In the genomic region with DNA sequence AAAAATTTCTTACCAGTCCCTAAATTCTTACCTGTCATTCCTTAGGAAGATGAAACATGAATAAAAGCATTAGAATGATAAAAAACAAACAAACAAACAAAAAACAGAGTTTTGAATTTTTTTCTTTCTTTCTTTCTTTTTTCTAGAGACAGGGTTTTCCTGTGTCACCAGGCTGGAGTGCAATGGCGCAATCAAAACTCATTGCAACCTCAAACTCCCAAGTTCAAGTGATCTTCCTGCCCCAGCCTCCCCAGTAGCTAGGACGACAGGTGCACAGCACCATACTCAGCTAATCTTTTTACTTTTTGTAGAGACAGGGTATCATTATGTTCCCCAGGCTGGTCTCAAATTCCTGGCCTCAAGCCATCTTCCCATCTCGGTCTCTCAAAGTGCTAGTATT, we compare ENCODE assay signal across 30 cellular contexts.
"Had no signal": no experiment of that assay in that cellular context is flagged by ENCODE, and none has a peak within 500 bp of the region (broad histone marks: within the 10 kb centered on the region; RNA-seq: fewer than 3 reads in every experiment).

No MANE protein-coding gene starts in this region.

- ATAC-seq: effector memory CD8-positive, alpha-beta T cell; heart right ventricle; left cardiac atrium; left lung; mucosa of descending colon; natural killer cell treated with Interleukin-12 subunit alpha and Interleukin-12 subunit beta and Interleukin-15 and Interleukin-18, amount 100 ng/mL, for 72 hours; right cardiac atrium; stimulated activated naive B cell treated with anti-CD40 and anti-IgM and Interleukin-4, amounts not matched to agents 10 μg/mL and 1 μg/mL and 100 μg/mL, for 72 hours; upper lobe of right lung had no signal

- H3K36me3 Mint-ChIP-seq: natural killer cell treated with Interleukin-12 subunit alpha and Interleukin-12 subunit beta and Interleukin-15 and Interleukin-18, amount 100 ng/mL, for 72 hours had no signal

- H3K27me3 Mint-ChIP-seq: effector memory CD8-positive, alpha-beta T cell; naive B cell; natural killer cell treated with Interleukin-12 subunit alpha and Interleukin-12 subunit beta and Interleukin-15 and Interleukin-18, amount 100 ng/mL, for 72 hours; stimulated activated naive B cell treated with anti-CD40 and anti-IgM and Interleukin-4, amounts not matched to agents 10 μg/mL and 1 μg/mL and 100 μg/mL, for 72 hours; stimulated activated naive CD8-positive, alpha-beta T cell treated with anti-CD3 and anti-CD28 coated beads, Interleukin-15, Interleukin-2, amounts not matched to agents 100 ng/mL and 50 ng/mL, for 24 hours had no signal

- DNase-seq: cortex of kidney; effector memory CD8-positive, alpha-beta T cell; erythroblast; esophagus squamous epithelium; foreskin melanocyte; glutamatergic neuron; heart right ventricle; hippocampal formation; left cardiac atrium; left lung; mesenchymal stem cell; mucosa of descending colon; naive B cell; nucleus accumbens; right cardiac atrium; small intestine; stimulated activated CD4-positive, alpha-beta T cell treated with anti-CD3 and anti-CD28 coated beads, Interleukin-15, amount 100 ng/mL, for 24 hours; stimulated activated CD4-positive, alpha-beta T cell treated with anti-CD3 and anti-CD28 coated beads, Interleukin-2, amount 100 ng/mL, for 48 hours; stimulated activated naive B cell treated with anti-CD40 and anti-IgM and Interleukin-4, amounts not matched to agents 10 μg/mL and 1 μg/mL and 100 μg/mL, for 72 hours; upper lobe of right lung; uterus had no signal

- H3K4me3 ChIP-seq: esophagus squamous epithelium, heart right ventricle, left lung, mucosa of descending colon, prostate gland, thoracic aorta, tibial nerve, upper lobe of right lung, uterus had no signal

- H3K4me1 Mint-ChIP-seq: naive B cell; neural crest cell; stimulated activated naive B cell treated with anti-CD40 and anti-IgM and Interleukin-4, amounts not matched to agents 10 μg/mL and 1 μg/mL and 100 μg/mL, for 72 hours had no signal

- H3K36me3 ChIP-seq: uterus had no signal

- H3K4me1 ChIP-seq: tibial nerve, uterus had no signal

- H3K27me3 ChIP-seq: esophagus squamous epithelium, heart right ventricle, left lung, tibial nerve, upper lobe of right lung, uterus had no signal

- H3K27ac ChIP-seq: esophagus squamous epithelium, heart right ventricle, left lung, prostate gland, thoracic aorta, tibial nerve, upper lobe of right lung, uterus had no signal

- H3K9me3 ChIP-seq: esophagus squamous epithelium, left lung, mucosa of descending colon, prostate gland, thoracic aorta, upper lobe of right lung, uterus had no signal

- H3K4me3 Mint-ChIP-seq: effector memory CD8-positive, alpha-beta T cell; mesothelial cell of epicardium; naive B cell; natural killer cell treated with Interleukin-12 subunit alpha and Interleukin-12 subunit beta and Interleukin-15 and Interleukin-18, amount 100 ng/mL, for 72 hours; neural crest cell; stimulated activated naive B cell treated with anti-CD40 and anti-IgM and Interleukin-4, amounts not matched to agents 10 μg/mL and 1 μg/mL and 100 μg/mL, for 72 hours; stimulated activated naive CD8-positive, alpha-beta T cell treated with anti-CD3 and anti-CD28 coated beads, Interleukin-15, Interleukin-2, amounts not matched to agents 100 ng/mL and 50 ng/mL, for 24 hours had no signal

- H3K9me3 Mint-ChIP-seq: effector memory CD8-positive, alpha-beta T cell; natural killer cell treated with Interleukin-12 subunit alpha and Interleukin-12 subunit beta and Interleukin-15 and Interleukin-18, amount 100 ng/mL, for 72 hours; stimulated activated naive B cell treated with anti-CD40 and anti-IgM and Interleukin-4, amounts not matched to agents 10 μg/mL and 1 μg/mL and 100 μg/mL, for 72 hours; stimulated activated naive CD8-positive, alpha-beta T cell treated with anti-CD3 and anti-CD28 coated beads, Interleukin-15, Interleukin-2, amounts not matched to agents 100 ng/mL and 50 ng/mL, for 24 hours had no signal

- H3K27ac Mint-ChIP-seq: mesothelial cell of epicardium; stimulated activated naive B cell treated with anti-CD40 and anti-IgM and Interleukin-4, amounts not matched to agents 10 μg/mL and 1 μg/mL and 100 μg/mL, for 72 hours; stimulated activated naive CD8-positive, alpha-beta T cell treated with anti-CD3 and anti-CD28 coated beads, Interleukin-15, Interleukin-2, amounts not matched to agents 100 ng/mL and 50 ng/mL, for 24 hours had no signal

- FAIRE-seq: endometrium, islet of Langerhans, small intestine had no signal
